ENCODE assay signal across 2 cellular contexts in genomic region chr1:11318982-11319381, GRCh38.
TF ChIP-seq lines count a peak whose summit lies in the region.

No MANE protein-coding gene starts in this region.

TF ChIP-seq in HepG2, 621 proteins besides CTCF, POLR2A, EP300 and RAD21:
- TF ChIP-seq NFYC (CRISPR knock-in tag; IDR thresholded peaks at IDR 0.05) (peak; percentile 28; the same call in 1 of the 2 replicates), USF2 (IDR thresholded peaks at IDR 0.05; ENCODE audit: low read depth, low read length) (peak; percentile 63), USF2 (CRISPR knock-in tag; IDR thresholded peaks at IDR 0.05; ENCODE audit: borderline replicate concordance) (peak; percentile 59; the same call in 1 of the 2 replicates), ZKSCAN5 (CRISPR knock-in tag; IDR thresholded peaks at IDR 0.05) (no peak)

TF ChIP-seq in K562, 482 proteins besides CTCF, POLR2A, EP300 and RAD21:
- TF ChIP-seq PRPF4 (IDR thresholded peaks at IDR 0.05; ENCODE audit: insufficient read depth, low read depth, low read length, poor library complexity, severe bottlenecking) = no peak
- peak; percentile 39 for TF ChIP-seq FOS (IDR thresholded peaks at IDR 0.05; ENCODE audit: extremely low read depth, insufficient read length)
- TF ChIP-seq ZNF316 (IDR thresholded peaks at IDR 0.05) = peak; percentile 24; the same call in 1 of the 2 replicates
- TF ChIP-seq HNRNPK (IDR thresholded peaks at IDR 0.05; ENCODE audit: low read depth, low read length, poor library complexity, severe bottlenecking) = no peak
- no peak for TF ChIP-seq XRCC3 (IDR thresholded peaks at IDR 0.05)
- TF ChIP-seq SRSF1 (IDR thresholded peaks at IDR 0.05; ENCODE audit: low read depth, low read length) = no peak
- TF ChIP-seq CBFB (CRISPR knock-in tag; IDR thresholded peaks at IDR 0.05) = no peak
- peak; percentile 94 for TF ChIP-seq USF1 (CRISPR knock-in tag; IDR thresholded peaks at IDR 0.05)
- peak; percentile 60 for TF ChIP-seq NFYB (IDR thresholded peaks at IDR 0.05; ENCODE audit: extremely low read depth, insufficient read length)
- TF ChIP-seq ILK (tag; IDR thresholded peaks at IDR 0.05; ENCODE audit: borderline replicate concordance, low read depth) = no peak
- TF ChIP-seq, protein P1, sequence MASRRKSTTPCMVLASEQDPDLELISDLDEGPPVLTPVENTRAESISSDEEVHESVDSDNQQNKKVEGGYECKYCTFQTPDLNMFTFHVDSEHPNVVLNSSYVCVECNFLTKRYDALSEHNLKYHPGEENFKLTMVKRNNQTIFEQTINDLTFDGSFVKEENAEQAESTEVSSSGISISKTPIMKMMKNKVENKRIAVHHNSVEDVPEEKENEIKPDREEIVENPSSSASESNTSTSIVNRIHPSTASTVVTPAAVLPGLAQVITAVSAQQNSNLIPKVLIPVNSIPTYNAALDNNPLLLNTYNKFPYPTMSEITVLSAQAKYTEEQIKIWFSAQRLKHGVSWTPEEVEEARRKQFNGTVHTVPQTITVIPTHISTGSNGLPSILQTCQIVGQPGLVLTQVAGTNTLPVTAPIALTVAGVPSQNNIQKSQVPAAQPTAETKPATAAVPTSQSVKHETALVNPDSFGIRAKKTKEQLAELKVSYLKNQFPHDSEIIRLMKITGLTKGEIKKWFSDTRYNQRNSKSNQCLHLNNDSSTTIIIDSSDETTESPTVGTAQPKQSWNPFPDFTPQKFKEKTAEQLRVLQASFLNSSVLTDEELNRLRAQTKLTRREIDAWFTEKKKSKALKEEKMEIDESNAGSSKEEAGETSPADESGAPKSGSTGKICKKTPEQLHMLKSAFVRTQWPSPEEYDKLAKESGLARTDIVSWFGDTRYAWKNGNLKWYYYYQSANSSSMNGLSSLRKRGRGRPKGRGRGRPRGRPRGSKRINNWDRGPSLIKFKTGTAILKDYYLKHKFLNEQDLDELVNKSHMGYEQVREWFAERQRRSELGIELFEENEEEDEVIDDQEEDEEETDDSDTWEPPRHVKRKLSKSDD (conservative IDR thresholded peaks at IDR 0.05; ENCODE audit: low read length) = no peak
- peak; percentile 92 for TF ChIP-seq USF2 (CRISPR knock-in tag; IDR thresholded peaks at IDR 0.05)
- TF ChIP-seq MTF1 (CRISPR knock-in tag; IDR thresholded peaks at IDR 0.05; ENCODE audit: borderline replicate concordance) = no peak
- TF ChIP-seq XRCC4 (IDR thresholded peaks at IDR 0.05; ENCODE audit: extremely low read depth, insufficient read depth, insufficient read length) = no peak
- TF ChIP-seq SP2 (IDR thresholded peaks at IDR 0.05; ENCODE audit: extremely low read depth, low read depth, low read length, poor library complexity, severe bottlenecking) = peak; percentile 23
- no peak for TF ChIP-seq U2AF2 (optimal IDR thresholded peaks at IDR 0.05; ENCODE audit: low read depth, low read length)
- TF ChIP-seq, protein P2, sequence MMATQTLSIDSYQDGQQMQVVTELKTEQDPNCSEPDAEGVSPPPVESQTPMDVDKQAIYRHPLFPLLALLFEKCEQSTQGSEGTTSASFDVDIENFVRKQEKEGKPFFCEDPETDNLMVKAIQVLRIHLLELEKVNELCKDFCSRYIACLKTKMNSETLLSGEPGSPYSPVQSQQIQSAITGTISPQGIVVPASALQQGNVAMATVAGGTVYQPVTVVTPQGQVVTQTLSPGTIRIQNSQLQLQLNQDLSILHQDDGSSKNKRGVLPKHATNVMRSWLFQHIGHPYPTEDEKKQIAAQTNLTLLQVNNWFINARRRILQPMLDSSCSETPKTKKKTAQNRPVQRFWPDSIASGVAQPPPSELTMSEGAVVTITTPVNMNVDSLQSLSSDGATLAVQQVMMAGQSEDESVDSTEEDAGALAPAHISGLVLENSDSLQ (IDR thresholded peaks at IDR 0.05) = peak; percentile 40; the same call in 1 of the 2 replicates
- TF ChIP-seq RAD51 (IDR thresholded peaks at IDR 0.05; ENCODE audit: borderline replicate concordance, low read depth) = peak; percentile 88
- TF ChIP-seq CBFA2T2 (conservative IDR thresholded peaks at IDR 0.05) = 0 out of 2 replicates have a peak, but pooled peaks have one; percentile 39
- TF ChIP-seq, protein P3, sequence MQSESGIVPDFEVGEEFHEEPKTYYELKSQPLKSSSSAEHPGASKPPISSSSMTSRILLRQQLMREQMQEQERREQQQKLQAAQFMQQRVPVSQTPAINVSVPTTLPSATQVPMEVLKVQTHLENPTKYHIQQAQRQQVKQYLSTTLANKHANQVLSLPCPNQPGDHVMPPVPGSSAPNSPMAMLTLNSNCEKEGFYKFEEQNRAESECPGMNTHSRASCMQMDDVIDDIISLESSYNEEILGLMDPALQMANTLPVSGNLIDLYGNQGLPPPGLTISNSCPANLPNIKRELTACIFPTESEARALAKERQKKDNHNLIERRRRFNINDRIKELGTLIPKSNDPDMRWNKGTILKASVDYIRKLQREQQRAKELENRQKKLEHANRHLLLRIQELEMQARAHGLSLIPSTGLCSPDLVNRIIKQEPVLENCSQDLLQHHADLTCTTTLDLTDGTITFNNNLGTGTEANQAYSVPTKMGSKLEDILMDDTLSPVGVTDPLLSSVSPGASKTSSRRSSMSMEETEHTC (IDR thresholded peaks at IDR 0.05) = no peak
- no peak for TF ChIP-seq SREBF2 (CRISPR knock-in tag; IDR thresholded peaks at IDR 0.05)
- TF ChIP-seq L3MBTL2 (IDR thresholded peaks at IDR 0.05) = 0 out of 2 replicates have a peak, but pooled peaks have one; percentile 30
- TF ChIP-seq ZNF589 (CRISPR knock-in tag; IDR thresholded peaks at IDR 0.05; ENCODE audit: low read depth) = no peak
- TF ChIP-seq POLR3A (IDR thresholded peaks at IDR 0.05; ENCODE audit: borderline replicate concordance, extremely low read depth, insufficient read depth, insufficient read length) = no peak
